Comparison of ENCODE assay signal across 12 cellular contexts in genomic region chr1:178650950-178651461, GRCh38.
DNase-seq lines count a peak whose midpoint lies in the region; TF ChIP-seq lines count a peak whose summit lies in the region.
"Had no signal": no experiment of that assay in that cellular context is flagged by ENCODE, and none has a peak within 500 bp of the region (broad histone marks: within the 10 kb centered on the region; RNA-seq: fewer than 3 reads in every experiment).

No MANE protein-coding gene starts in this region.

- no peaks in the 10 kb centered on the region for H3K36me3 Mint-ChIP-seq in immature natural killer cell
- H3K36me3 Mint-ChIP-seq: naive thymus-derived CD8-positive, alpha-beta T cell had no signal

- intact Hi-C loops in colonic mucosa (cut with DNase I) (no loop called here), A673 (cut with micrococcal nuclease; ENCODE audit: unreplicated experiment) (no loop called here), OCI-LY7 (cut with micrococcal nuclease; ENCODE audit: unreplicated experiment) (no loop called here)

- no peak overlapping the region for H2AFZ ChIP-seq in OCI-LY7 (ENCODE audit: low read length)

- H3K4me3 ChIP-seq in MG63 (no peak overlapping the region), colonic mucosa (no peak overlapping the region), mucosa of rectum (ENCODE audit: low read length in 2 of 2) (no peak overlapping the region), A673 (ENCODE audit: low read depth, low read length, poor library complexity, severe bottlenecking) (no peak overlapping the region), OCI-LY7 (ENCODE audit: low read depth, low read length, poor library complexity, severe bottlenecking) (no peak overlapping the region)
- H3K4me3 ChIP-seq: BLaER1 treated with 17β-estradiol and CSF1 and Interleukin-3, amounts not matched to agents 10 nM and 100 nM had no signal

- no peaks in the 10 kb centered on the region for H3K4me1 ChIP-seq in colonic mucosa
- peaks cover 3 to 14% of the 10 kb centered on the region in 2 donors for H3K4me1 ChIP-seq in mucosa of rectum (ENCODE audit: control insufficient read depth in 2 of 2, insufficient read depth in 2 of 2, low read length in 2 of 2)
- H3K4me1 ChIP-seq in A673 (ENCODE audit: insufficient read depth, low read length, poor library complexity, severe bottlenecking) = no peaks in the 10 kb centered on the region
- H3K4me1 ChIP-seq in OCI-LY7 (ENCODE audit: insufficient read depth, low read length, poor library complexity, severe bottlenecking) = peaks cover 11% of the 10 kb centered on the region

- CTCF ChIA-PET in A673 (lab: Charles Lee) (no interaction called here), OCI-LY7 (lab: Charles Lee; ENCODE audit: unreplicated experiment) (interaction anchor here (1.1 kb wide), 1 partner anchor 14 kb away, joined by 3 read pairs; no protein-coding TSS in a partner anchor)

- H3K9ac ChIP-seq in colonic mucosa (ENCODE audit: low read depth in 2 of 2, low read length in 2 of 2) (no peak overlapping the region), mucosa of rectum (ENCODE audit: low read depth in 1 of 2, low read length in 2 of 2) (no peak overlapping the region)
- H3K9ac ChIP-seq: BLaER1 treated with 17β-estradiol and CSF1 and Interleukin-3, amounts not matched to agents 10 nM and 100 nM had no signal

- peak overlapping the region; percentile 45 for H3K27ac ChIP-seq in colonic mucosa
- H3K27ac ChIP-seq in mucosa of rectum (ENCODE audit: low read depth in 2 of 2, low read length in 2 of 2) = peak overlapping the region; percentile 56 to 60
- no peak overlapping the region for H3K27ac ChIP-seq in A673 (ENCODE audit: low read depth, low read length, poor library complexity, severe bottlenecking)
- H3K27ac ChIP-seq in OCI-LY7 (ENCODE audit: low read depth, low read length, poor library complexity, severe bottlenecking) = no peak overlapping the region
- H3K27ac ChIP-seq: BLaER1 treated with 17β-estradiol and CSF1 and Interleukin-3, amounts not matched to agents 10 nM and 100 nM had no signal

- no peak overlapping the region for H3K4me3 Mint-ChIP-seq in immature natural killer cell
- H3K4me3 Mint-ChIP-seq: activated T-cell treated with anti-CD3 and anti-CD28 coated beads, Interleukin-2, amount 50 U/mL, for 72 hours; naive thymus-derived CD8-positive, alpha-beta T cell had no signal

- no peak for TF ChIP-seq CTCF in colonic mucosa (IDR thresholded peaks at IDR 0.05)
- TF ChIP-seq CTCF in A673 (conservative IDR thresholded peaks at IDR 0.05; ENCODE audit: low read depth, low read length) = no peak
- no peak for TF ChIP-seq CTCF in OCI-LY7 (conservative IDR thresholded peaks at IDR 0.05; ENCODE audit: low read length)

- DNase-seq in COLO829 (ENCODE audit: low spot score) (peak; percentile 93), MG63 (peak; percentile 48), colonic mucosa (peak; percentile 52), NCI-H526 (lab: John Stamatoyannopoulos, UW) (no peak), A673 (ENCODE audit: low spot score) (no peak), immature natural killer cell (no peak), OCI-LY7 (ENCODE audit: low spot score) (no peak)
- DNase-seq: activated T-cell treated with anti-CD3 and anti-CD28 coated beads, Interleukin-2, amount 50 U/mL, for 72 hours; naive thymus-derived CD8-positive, alpha-beta T cell; NCI-H1092 treated with DMSO at 0.1 percent for 48 hours had no signal

- H3K9me3 ChIP-seq in MG63 (no peaks in the 10 kb centered on the region), colonic mucosa (no peaks in the 10 kb centered on the region), mucosa of rectum (ENCODE audit: control insufficient read depth in 2 of 2, low read length in 2 of 2) (no peaks in the 10 kb centered on the region), A673 (ENCODE audit: low read depth, low read length, poor library complexity, severe bottlenecking) (no peaks in the 10 kb centered on the region), OCI-LY7 (ENCODE audit: low read length) (no peaks in the 10 kb centered on the region)
- H3K9me3 ChIP-seq: BLaER1 treated with 17β-estradiol and CSF1 and Interleukin-3, amounts not matched to agents 10 nM and 100 nM had no signal

- H3K27ac Mint-ChIP-seq in immature natural killer cell = no peak overlapping the region
- H3K27ac Mint-ChIP-seq: activated T-cell treated with anti-CD3 and anti-CD28 coated beads, Interleukin-2, amount 50 U/mL, for 72 hours; naive thymus-derived CD8-positive, alpha-beta T cell had no signal

- POLR2A ChIA-PET in A673 (lab: Charles Lee; ENCODE audit: low non-redundant PET) = no interaction called here
- POLR2A ChIA-PET in OCI-LY7 (lab: Charles Lee) = interaction anchor here (0.6 to 1.8 kb wide), 6 partner anchors 10 to 91 kb away, joined by 3 to 5 read pairs (median 3); no protein-coding TSS in a partner anchor

- H3K36me3 ChIP-seq in MG63 = no peaks in the 10 kb centered on the region
- no peaks in the 10 kb centered on the region for H3K36me3 ChIP-seq in colonic mucosa
- H3K36me3 ChIP-seq in mucosa of rectum (ENCODE audit: control insufficient read depth in 2 of 2, insufficient read depth in 2 of 2, low read length in 2 of 2) = no peaks in the 10 kb centered on the region
- no peaks in the 10 kb centered on the region for H3K36me3 ChIP-seq in A673 (ENCODE audit: insufficient read depth, low read length, poor library complexity, severe bottlenecking)
- no peaks in the 10 kb centered on the region for H3K36me3 ChIP-seq in OCI-LY7 (ENCODE audit: insufficient read depth, low read length)
- H3K36me3 ChIP-seq: BLaER1 treated with 17β-estradiol and CSF1 and Interleukin-3, amounts not matched to agents 10 nM and 100 nM had no signal

- no peaks in the 10 kb centered on the region for H3K79me2 ChIP-seq in OCI-LY7 (ENCODE audit: insufficient read depth, low read depth, low read length)

- no peaks in the 10 kb centered on the region for H3K27me3 ChIP-seq in MG63
- H3K27me3 ChIP-seq in colonic mucosa = no peaks in the 10 kb centered on the region
- no peaks in the 10 kb centered on the region for H3K27me3 ChIP-seq in mucosa of rectum (ENCODE audit: control insufficient read depth in 2 of 2, insufficient read depth in 2 of 2, low read length in 2 of 2)
- H3K27me3 ChIP-seq in A673 (replicated peaks; ENCODE audit: insufficient read depth, low read depth, low read length, poor library complexity) = no peaks in the 10 kb centered on the region
- H3K27me3 ChIP-seq: BLaER1 treated with 17β-estradiol and CSF1 and Interleukin-3, amounts not matched to agents 10 nM and 100 nM had no signal

- BruUV-seq in A673 (replicated peaks; lab: Mats Ljungman, UMichigan) (no TSS peak), OCI-LY7 (replicated peaks; lab: Mats Ljungman, UMichigan) (no TSS peak)

- H3K9me2 ChIP-seq in OCI-LY7 (ENCODE audit: insufficient read depth, low read length) = no peaks in the 10 kb centered on the region

- no peak overlapping the region for H3K4me2 ChIP-seq in OCI-LY7 (ENCODE audit: low read length)

- H3K9me3 Mint-ChIP-seq in immature natural killer cell = peaks cover 0 to 2% (median 0%) of the 10 kb centered on the region in 6 donors
- H3K9me3 Mint-ChIP-seq: activated T-cell treated with anti-CD3 and anti-CD28 coated beads, Interleukin-2, amount 50 U/mL, for 72 hours; naive thymus-derived CD8-positive, alpha-beta T cell had no signal

- H3K4me1 Mint-ChIP-seq in immature natural killer cell = no peaks in the 10 kb centered on the region

- no peaks in the 10 kb centered on the region for H4K20me1 ChIP-seq in OCI-LY7 (ENCODE audit: insufficient read depth, low read length)
- H4K20me1 ChIP-seq: BLaER1 treated with 17β-estradiol and CSF1 and Interleukin-3, amounts not matched to agents 10 nM and 100 nM had no signal

- H3K27me3 Mint-ChIP-seq in immature natural killer cell (ENCODE audit: low read depth in 3 of 3) = peaks cover 0 to 7% (median 3%) of the 10 kb centered on the region in 3 donors

Comparison
In these comparisons a context has a peak if more than half of its experiments do, and no peak if none do; other contexts are left out.
1. DNase-seq: peak in COLO829 (single experiment), MG63 (single experiment) and colonic mucosa (single experiment); none in NCI-H526 (0 of 2), A673 (single experiment), immature natural killer cell (0 of 3) and OCI-LY7 (single experiment).
2. H3K27ac ChIP-seq: peak in colonic mucosa (single experiment) and mucosa of rectum (2 of 2); none in A673 (single experiment) and OCI-LY7 (single experiment).